1 cellular context compared by ENCODE assay signal in genomic region chr1:36355811-36356210, GRCh38.
TF ChIP-seq lines count a peak whose summit lies in the region.

No MANE protein-coding gene starts in this region.

TF ChIP-seq in K562, 482 proteins besides CTCF, POLR2A, EP300 and RAD21:
- no peak for TF ChIP-seq CCNT2 (IDR thresholded peaks at IDR 0.05; ENCODE audit: borderline replicate concordance, extremely low read depth, insufficient read length, low read depth, low read length)
- peak; percentile 35; the same call in 1 of the 2 replicates for TF ChIP-seq USF2 (CRISPR knock-in tag; IDR thresholded peaks at IDR 0.05)
- no peak for TF ChIP-seq ARID2 (IDR thresholded peaks at IDR 0.05)
- TF ChIP-seq TFE3 (CRISPR knock-in tag; IDR thresholded peaks at IDR 0.05): peak; percentile 20; the same call in 1 of the 2 replicates
- 0 out of 2 replicates have a peak, but pooled peaks have one; percentile 22 for TF ChIP-seq USF1 (CRISPR knock-in tag; IDR thresholded peaks at IDR 0.05)
TF ChIP-seq in K562: peak in this region for 3.
